Comparison of ENCODE assay signal across 17 cellular contexts in genomic region chr6:87264481-87264880, GRCh38.
"Had no signal": no experiment of that assay in that cellular context is flagged by ENCODE, and none has a peak within 500 bp of the region (broad histone marks: within the 10 kb centered on the region; RNA-seq: fewer than 3 reads in every experiment).

No MANE protein-coding gene starts in this region.

- FAIRE-seq: colon, frontal cortex, kidney, urothelium cell line had no signal

- H3K27me3 Mint-ChIP-seq: memory B cell; naive B cell; natural killer cell treated with Interleukin-12 subunit alpha and Interleukin-12 subunit beta and Interleukin-15 and Interleukin-18, amount 100 ng/mL, for 72 hours; stimulated activated naive B cell treated with anti-CD40 and anti-IgM and Interleukin-4, amounts not matched to agents 10 μg/mL and 1 μg/mL and 100 μg/mL, for 72 hours; stimulated activated naive CD8-positive, alpha-beta T cell treated with anti-CD3 and anti-CD28 coated beads, Interleukin-15, Interleukin-2, amounts not matched to agents 100 ng/mL and 50 ng/mL, for 24 hours had no signal

- H3K4me3 Mint-ChIP-seq: memory B cell; naive B cell; natural killer cell treated with Interleukin-12 subunit alpha and Interleukin-12 subunit beta and Interleukin-15 and Interleukin-18, amount 100 ng/mL, for 72 hours; neural crest cell; stimulated activated naive B cell treated with anti-CD40 and anti-IgM and Interleukin-4, amounts not matched to agents 10 μg/mL and 1 μg/mL and 100 μg/mL, for 72 hours; stimulated activated naive CD8-positive, alpha-beta T cell treated with anti-CD3 and anti-CD28 coated beads, Interleukin-15, Interleukin-2, amounts not matched to agents 100 ng/mL and 50 ng/mL, for 24 hours had no signal

- ATAC-seq: left lobe of liver; natural killer cell treated with Interleukin-12 subunit alpha and Interleukin-12 subunit beta and Interleukin-15 and Interleukin-18, amount 100 ng/mL, for 72 hours; stimulated activated naive B cell treated with anti-CD40 and anti-IgM and Interleukin-4, amounts not matched to agents 10 μg/mL and 1 μg/mL and 100 μg/mL, for 72 hours had no signal

- DNase-seq: dorsolateral prefrontal cortex; effector CD4-positive, alpha-beta T cell; head of caudate nucleus; kidney; naive B cell; spleen; stimulated activated CD4-positive, alpha-beta T cell treated with anti-CD3 and anti-CD28 coated beads, Interleukin-4, amount 100 ng/mL, for 4 hours; stimulated activated naive B cell treated with anti-CD40 and anti-IgM and Interleukin-4, amounts not matched to agents 10 μg/mL and 1 μg/mL and 100 μg/mL, for 72 hours; upper lobe of left lung had no signal

- H3K27ac Mint-ChIP-seq: memory B cell; natural killer cell treated with Interleukin-12 subunit alpha and Interleukin-12 subunit beta and Interleukin-15 and Interleukin-18, amount 100 ng/mL, for 72 hours; stimulated activated naive B cell treated with anti-CD40 and anti-IgM and Interleukin-4, amounts not matched to agents 10 μg/mL and 1 μg/mL and 100 μg/mL, for 72 hours; stimulated activated naive CD8-positive, alpha-beta T cell treated with anti-CD3 and anti-CD28 coated beads, Interleukin-15, Interleukin-2, amounts not matched to agents 100 ng/mL and 50 ng/mL, for 24 hours had no signal

- H3K9me3 Mint-ChIP-seq: natural killer cell treated with Interleukin-12 subunit alpha and Interleukin-12 subunit beta and Interleukin-15 and Interleukin-18, amount 100 ng/mL, for 72 hours; neural crest cell had no signal
